Comparison of ENCODE assay signal across 2 cellular contexts in the genomic region with DNA sequence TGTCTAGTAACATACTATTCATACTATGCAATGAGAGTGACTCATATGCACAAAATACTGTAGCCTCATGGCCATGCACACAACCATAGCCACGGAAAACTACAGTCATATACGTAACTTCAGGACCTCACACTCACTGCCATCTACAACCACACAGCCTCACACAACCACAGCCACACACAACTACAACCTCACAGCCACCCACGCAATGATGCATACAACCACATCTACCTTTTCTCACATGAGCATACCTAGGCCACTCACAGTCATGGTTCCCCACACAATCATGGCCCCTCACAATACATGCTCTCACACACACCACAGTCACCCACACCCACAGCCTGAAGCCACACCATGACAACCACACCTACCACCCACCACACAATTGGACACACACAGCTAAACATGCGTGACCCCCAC.
TF ChIP-seq lines count a peak whose summit lies in the region.

No MANE protein-coding gene starts in this region.

TF ChIP-seq in HCT116, 20 proteins besides CTCF, POLR2A, EP300 and RAD21:
- TF ChIP-seq CBX3 (IDR thresholded peaks at IDR 0.05; ENCODE audit: low read depth) (no peak), SIN3A (IDR thresholded peaks at IDR 0.05; ENCODE audit: low read depth) (no peak), EGR1 (IDR thresholded peaks at IDR 0.05; ENCODE audit: low read depth) (no peak), YY1 (IDR thresholded peaks at IDR 0.05; ENCODE audit: extremely low read depth, insufficient replicate concordance, low read depth, low read length) (no peak), SP1 (IDR thresholded peaks at IDR 0.05; ENCODE audit: low read depth) (no peak), ELF1 (IDR thresholded peaks at IDR 0.05; ENCODE audit: borderline replicate concordance, low read depth) (no peak), ZNF274 (IDR thresholded peaks at IDR 0.05; ENCODE audit: low read depth, low read length) (no peak), POLR2AphosphoS5 (IDR thresholded peaks at IDR 0.05; ENCODE audit: low read depth, low read length) (no peak), EZH2phosphoT487 (IDR thresholded peaks at IDR 0.05; ENCODE audit: borderline replicate concordance) (no peak)
- TF ChIP-seq, protein P1, sequence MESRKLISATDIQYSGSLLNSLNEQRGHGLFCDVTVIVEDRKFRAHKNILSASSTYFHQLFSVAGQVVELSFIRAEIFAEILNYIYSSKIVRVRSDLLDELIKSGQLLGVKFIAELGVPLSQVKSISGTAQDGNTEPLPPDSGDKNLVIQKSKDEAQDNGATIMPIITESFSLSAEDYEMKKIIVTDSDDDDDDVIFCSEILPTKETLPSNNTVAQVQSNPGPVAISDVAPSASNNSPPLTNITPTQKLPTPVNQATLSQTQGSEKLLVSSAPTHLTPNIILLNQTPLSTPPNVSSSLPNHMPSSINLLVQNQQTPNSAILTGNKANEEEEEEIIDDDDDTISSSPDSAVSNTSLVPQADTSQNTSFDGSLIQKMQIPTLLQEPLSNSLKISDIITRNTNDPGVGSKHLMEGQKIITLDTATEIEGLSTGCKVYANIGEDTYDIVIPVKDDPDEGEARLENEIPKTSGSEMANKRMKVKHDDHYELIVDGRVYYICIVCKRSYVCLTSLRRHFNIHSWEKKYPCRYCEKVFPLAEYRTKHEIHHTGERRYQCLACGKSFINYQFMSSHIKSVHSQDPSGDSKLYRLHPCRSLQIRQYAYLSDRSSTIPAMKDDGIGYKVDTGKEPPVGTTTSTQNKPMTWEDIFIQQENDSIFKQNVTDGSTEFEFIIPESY (IDR thresholded peaks at IDR 0.05; ENCODE audit: extremely low read depth, insufficient replicate concordance, low read length), result no peak
- TF ChIP-seq, protein P2, sequence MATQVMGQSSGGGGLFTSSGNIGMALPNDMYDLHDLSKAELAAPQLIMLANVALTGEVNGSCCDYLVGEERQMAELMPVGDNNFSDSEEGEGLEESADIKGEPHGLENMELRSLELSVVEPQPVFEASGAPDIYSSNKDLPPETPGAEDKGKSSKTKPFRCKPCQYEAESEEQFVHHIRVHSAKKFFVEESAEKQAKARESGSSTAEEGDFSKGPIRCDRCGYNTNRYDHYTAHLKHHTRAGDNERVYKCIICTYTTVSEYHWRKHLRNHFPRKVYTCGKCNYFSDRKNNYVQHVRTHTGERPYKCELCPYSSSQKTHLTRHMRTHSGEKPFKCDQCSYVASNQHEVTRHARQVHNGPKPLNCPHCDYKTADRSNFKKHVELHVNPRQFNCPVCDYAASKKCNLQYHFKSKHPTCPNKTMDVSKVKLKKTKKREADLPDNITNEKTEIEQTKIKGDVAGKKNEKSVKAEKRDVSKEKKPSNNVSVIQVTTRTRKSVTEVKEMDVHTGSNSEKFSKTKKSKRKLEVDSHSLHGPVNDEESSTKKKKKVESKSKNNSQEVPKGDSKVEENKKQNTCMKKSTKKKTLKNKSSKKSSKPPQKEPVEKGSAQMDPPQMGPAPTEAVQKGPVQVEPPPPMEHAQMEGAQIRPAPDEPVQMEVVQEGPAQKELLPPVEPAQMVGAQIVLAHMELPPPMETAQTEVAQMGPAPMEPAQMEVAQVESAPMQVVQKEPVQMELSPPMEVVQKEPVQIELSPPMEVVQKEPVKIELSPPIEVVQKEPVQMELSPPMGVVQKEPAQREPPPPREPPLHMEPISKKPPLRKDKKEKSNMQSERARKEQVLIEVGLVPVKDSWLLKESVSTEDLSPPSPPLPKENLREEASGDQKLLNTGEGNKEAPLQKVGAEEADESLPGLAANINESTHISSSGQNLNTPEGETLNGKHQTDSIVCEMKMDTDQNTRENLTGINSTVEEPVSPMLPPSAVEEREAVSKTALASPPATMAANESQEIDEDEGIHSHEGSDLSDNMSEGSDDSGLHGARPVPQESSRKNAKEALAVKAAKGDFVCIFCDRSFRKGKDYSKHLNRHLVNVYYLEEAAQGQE (IDR thresholded peaks at IDR 0.05; ENCODE audit: low read depth), result no peak
- TF ChIP-seq, protein P3, sequence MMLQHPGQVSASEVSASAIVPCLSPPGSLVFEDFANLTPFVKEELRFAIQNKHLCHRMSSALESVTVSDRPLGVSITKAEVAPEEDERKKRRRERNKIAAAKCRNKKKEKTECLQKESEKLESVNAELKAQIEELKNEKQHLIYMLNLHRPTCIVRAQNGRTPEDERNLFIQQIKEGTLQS (IDR thresholded peaks at IDR 0.05), result no peak

TF ChIP-seq in H1, 55 proteins besides CTCF, POLR2A, EP300 and RAD21:
- TF ChIP-seq CREB1 (IDR thresholded peaks at IDR 0.05) (no peak), CBX5 (IDR thresholded peaks at IDR 0.05; ENCODE audit: low read depth, low read length) (no peak), TCF12 (IDR thresholded peaks at IDR 0.05; ENCODE audit: low read depth, low read length) (no peak), PHF8 (conservative IDR thresholded peaks at IDR 0.05; ENCODE audit: low read depth, low read length) (no peak), SP2 (IDR thresholded peaks at IDR 0.05; ENCODE audit: low read length) (no peak)
- TF ChIP-seq, protein P4, sequence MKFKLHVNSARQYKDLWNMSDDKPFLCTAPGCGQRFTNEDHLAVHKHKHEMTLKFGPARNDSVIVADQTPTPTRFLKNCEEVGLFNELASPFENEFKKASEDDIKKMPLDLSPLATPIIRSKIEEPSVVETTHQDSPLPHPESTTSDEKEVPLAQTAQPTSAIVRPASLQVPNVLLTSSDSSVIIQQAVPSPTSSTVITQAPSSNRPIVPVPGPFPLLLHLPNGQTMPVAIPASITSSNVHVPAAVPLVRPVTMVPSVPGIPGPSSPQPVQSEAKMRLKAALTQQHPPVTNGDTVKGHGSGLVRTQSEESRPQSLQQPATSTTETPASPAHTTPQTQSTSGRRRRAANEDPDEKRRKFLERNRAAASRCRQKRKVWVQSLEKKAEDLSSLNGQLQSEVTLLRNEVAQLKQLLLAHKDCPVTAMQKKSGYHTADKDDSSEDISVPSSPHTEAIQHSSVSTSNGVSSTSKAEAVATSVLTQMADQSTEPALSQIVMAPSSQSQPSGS (IDR thresholded peaks at IDR 0.05; ENCODE audit: low read length), result no peak
- TF ChIP-seq, protein P3 (IDR thresholded peaks at IDR 0.05; ENCODE audit: insufficient read depth, low read depth, low read length), result no peak
